In genomic region chr4:140049024-140049923, GRCh38 we compare ENCODE assay signal across 8 cellular contexts.
DNase-seq lines count a peak whose midpoint lies in the region; ATAC-seq lines count a peak whose summit lies in the region.

No MANE protein-coding gene starts in this region.

- no peaks in the 10 kb centered on the region for H3K9me3 ChIP-seq in CD8-positive, alpha-beta memory T cell (ENCODE audit: low read length)
- no peaks in the 10 kb centered on the region for H3K9me3 ChIP-seq in endocrine pancreas (ENCODE audit: control insufficient read depth, low read length)

- H3K4me3 Mint-ChIP-seq in CD8-positive, alpha-beta memory T cell, result peak overlapping the region; percentile 8 to 91 (median 83)
- peak overlapping the region; percentile 55 for H3K4me3 Mint-ChIP-seq in activated CD4-positive, alpha-beta memory T cell treated with anti-CD3 and anti-CD28 coated beads, Interleukin-2, amount 10 ng/mL, durations not matched to agents 7 days and 5 days
- H3K4me3 Mint-ChIP-seq in stimulated activated memory B cell treated with anti-CD40 and anti-IgM and Interleukin-4, amounts not matched to agents 10 μg/mL and 1 μg/mL and 100 μg/mL, for 72 hours, result peak overlapping the region; percentile 69

- CTCF ChIA-PET in CD8-positive, alpha-beta memory T cell (lab: Charles Lee), result interaction anchor here (1.2 to 1.9 kb wide), 2 partner anchors 21 to 194 kb away, joined by 3 to 5 read pairs; no protein-coding TSS in a partner anchor
- CTCF ChIA-PET in activated CD4-positive, alpha-beta memory T cell treated with anti-CD3 and anti-CD28 coated beads, Interleukin-2, amount 10 ng/mL, durations not matched to agents 7 days and 5 days (lab: Charles Lee), result interaction anchor here (0.5 to 1.7 kb wide), 10 partner anchors 11 to 393 kb away, joined by 3 to 7 read pairs (median 3); no protein-coding TSS in a partner anchor

- H3K27me3 ChIP-seq in CD8-positive, alpha-beta memory T cell (ENCODE audit: insufficient read depth, low read length, poor library complexity, severe bottlenecking), result no peaks in the 10 kb centered on the region
- H3K27me3 ChIP-seq in endocrine pancreas (ENCODE audit: control insufficient read depth, insufficient read depth, low read length), result no peaks in the 10 kb centered on the region

- H3K4me1 ChIP-seq in CD8-positive, alpha-beta memory T cell (ENCODE audit: insufficient read depth, low read length), result peaks cover 16% of the 10 kb centered on the region
- H3K4me1 ChIP-seq in endocrine pancreas (ENCODE audit: control insufficient read depth, insufficient read depth, low read length), result peaks cover 12% of the 10 kb centered on the region

- ATAC-seq in HG02798 (IDR thresholded peaks at IDR 0.05; ENCODE audit: poor library complexity, unreplicated experiment) (peak; percentile 44), HG03457 (IDR thresholded peaks at IDR 0.05; ENCODE audit: unreplicated experiment) (no peak)
- peak; percentile 71 for ATAC-seq in stimulated activated memory B cell treated with anti-CD40 and anti-IgM and Interleukin-4, amounts not matched to agents 10 μg/mL and 1 μg/mL and 100 μg/mL, for 72 hours

- peaks cover 18 to 27% (median 25%) of the 10 kb centered on the region in 3 donors for H3K4me1 Mint-ChIP-seq in CD8-positive, alpha-beta memory T cell
- peaks cover 33% of the 10 kb centered on the region for H3K4me1 Mint-ChIP-seq in activated CD4-positive, alpha-beta memory T cell treated with anti-CD3 and anti-CD28 coated beads, Interleukin-2, amount 10 ng/mL, durations not matched to agents 7 days and 5 days
- peaks cover 27% of the 10 kb centered on the region for H3K4me1 Mint-ChIP-seq in stimulated activated memory B cell treated with anti-CD40 and anti-IgM and Interleukin-4, amounts not matched to agents 10 μg/mL and 1 μg/mL and 100 μg/mL, for 72 hours

- no peaks in the 10 kb centered on the region for H3K36me3 Mint-ChIP-seq in CD8-positive, alpha-beta memory T cell
- H3K36me3 Mint-ChIP-seq in activated CD4-positive, alpha-beta memory T cell treated with anti-CD3 and anti-CD28 coated beads, Interleukin-2, amount 10 ng/mL, durations not matched to agents 7 days and 5 days (ENCODE audit: low read depth), result no peaks in the 10 kb centered on the region
- no peaks in the 10 kb centered on the region for H3K36me3 Mint-ChIP-seq in stimulated activated memory B cell treated with anti-CD40 and anti-IgM and Interleukin-4, amounts not matched to agents 10 μg/mL and 1 μg/mL and 100 μg/mL, for 72 hours

- H3K4me3 ChIP-seq in CD8-positive, alpha-beta memory T cell (ENCODE audit: low read length), result peak overlapping the region; percentile 27
- H3K4me3 ChIP-seq in endocrine pancreas (ENCODE audit: control insufficient read depth, insufficient read depth, low read length), result peak overlapping the region; percentile 83

- H3K9me3 Mint-ChIP-seq in CD8-positive, alpha-beta memory T cell, result no peaks in the 10 kb centered on the region
- no peaks in the 10 kb centered on the region for H3K9me3 Mint-ChIP-seq in activated CD4-positive, alpha-beta memory T cell treated with anti-CD3 and anti-CD28 coated beads, Interleukin-2, amount 10 ng/mL, durations not matched to agents 7 days and 5 days
- no peaks in the 10 kb centered on the region for H3K9me3 Mint-ChIP-seq in stimulated activated memory B cell treated with anti-CD40 and anti-IgM and Interleukin-4, amounts not matched to agents 10 μg/mL and 1 μg/mL and 100 μg/mL, for 72 hours

- POLR2A ChIA-PET in CD8-positive, alpha-beta memory T cell (lab: Charles Lee), result interaction anchor here (0.7 kb wide), 1 partner anchor 176 kb away, joined by 3 read pairs; no protein-coding TSS in a partner anchor
- POLR2A ChIA-PET in activated CD4-positive, alpha-beta memory T cell treated with anti-CD3 and anti-CD28 coated beads, Interleukin-2, amount 10 ng/mL, durations not matched to agents 7 days and 5 days (lab: Charles Lee), result interaction anchor here (1.2 to 1.6 kb wide), 2 partner anchors 21 to 104 kb away, joined by 3 to 4 read pairs; partner anchors contain the start of gene MAML3

- peaks cover 9 to 14% of the 10 kb centered on the region in 2 donors for H3K27me3 Mint-ChIP-seq in CD8-positive, alpha-beta memory T cell
- H3K27me3 Mint-ChIP-seq in activated CD4-positive, alpha-beta memory T cell treated with anti-CD3 and anti-CD28 coated beads, Interleukin-2, amount 10 ng/mL, durations not matched to agents 7 days and 5 days, result peaks cover 47% of the 10 kb centered on the region
- peaks cover 60% of the 10 kb centered on the region for H3K27me3 Mint-ChIP-seq in stimulated activated memory B cell treated with anti-CD40 and anti-IgM and Interleukin-4, amounts not matched to agents 10 μg/mL and 1 μg/mL and 100 μg/mL, for 72 hours

- no peaks in the 10 kb centered on the region for H3K36me3 ChIP-seq in CD8-positive, alpha-beta memory T cell (ENCODE audit: insufficient read depth, low read length)
- H3K36me3 ChIP-seq in endocrine pancreas (ENCODE audit: control insufficient read depth, insufficient read depth, low read length), result no peaks in the 10 kb centered on the region

- H3K27ac ChIP-seq in CD8-positive, alpha-beta memory T cell (ENCODE audit: low read depth, low read length), result no peak overlapping the region

- H3K27ac Mint-ChIP-seq in CD8-positive, alpha-beta memory T cell, result peak overlapping the region in 6 of 8 donors; percentile 32 to 82 (median 76)
- no peak overlapping the region for H3K27ac Mint-ChIP-seq in activated CD4-positive, alpha-beta memory T cell treated with anti-CD3 and anti-CD28 coated beads, Interleukin-2, amount 10 ng/mL, durations not matched to agents 7 days and 5 days
- no peak overlapping the region for H3K27ac Mint-ChIP-seq in stimulated activated memory B cell treated with anti-CD40 and anti-IgM and Interleukin-4, amounts not matched to agents 10 μg/mL and 1 μg/mL and 100 μg/mL, for 72 hours

- DNase-seq in CD8-positive, alpha-beta memory T cell, result peak in 3 of 5 donors; percentile 34 to 69 (median 51)
- DNase-seq in NCI-H446 (lab: John Stamatoyannopoulos, UW) (peak; percentile 83), medulla oblongata (ENCODE audit: extremely low spot score) (peak; percentile 73)
- DNase-seq in activated CD4-positive, alpha-beta memory T cell treated with anti-CD3 and anti-CD28 coated beads, Interleukin-2, amount 10 ng/mL, durations not matched to agents 7 days and 5 days, result peak; percentile 51

- H3K9ac ChIP-seq in endocrine pancreas (ENCODE audit: control insufficient read depth, insufficient read depth, low read length), result peak overlapping the region; percentile 1

Comparison
In these comparisons a context has a peak if more than half of its experiments do, and no peak if none do; other contexts are left out.
1. H3K27ac Mint-ChIP-seq: peak in CD8-positive, alpha-beta memory T cell (6 of 8); none in activated CD4-positive, alpha-beta memory T cell treated with anti-CD3 and anti-CD28 coated beads, Interleukin-2, amount 10 ng/mL, durations not matched to agents 7 days and 5 days (single experiment) and stimulated activated memory B cell treated with anti-CD40 and anti-IgM and Interleukin-4, amounts not matched to agents 10 μg/mL and 1 μg/mL and 100 μg/mL, for 72 hours (single experiment).
2. Peak in every context shown above with its lines, with median percentiles within 50 percentile points of each other: DNase-seq and H3K4me3 Mint-ChIP-seq.